In the genomic region with DNA sequence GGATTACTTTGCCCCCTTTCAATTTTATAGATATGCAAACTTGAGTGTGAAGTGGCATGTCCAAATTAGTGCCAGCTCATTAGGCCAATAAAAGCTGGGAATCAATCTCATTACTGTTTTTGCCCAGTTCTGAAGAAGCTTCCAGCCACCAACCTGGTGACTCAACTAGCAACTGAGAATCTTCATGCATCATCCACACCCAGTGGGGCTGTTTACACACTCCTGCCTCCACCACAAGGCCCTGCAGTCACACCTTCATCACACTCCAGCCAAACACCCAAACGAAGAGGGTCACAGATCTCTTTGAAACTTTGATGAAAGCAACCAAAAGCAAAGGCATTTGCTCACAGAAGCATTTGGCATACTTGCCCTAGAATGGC, we compare ENCODE assay signal across 9 cellular contexts. TPM values are rescaled to one million over a fixed set of nuclear protein-coding genes. Genes with fewer than 3 reads are reported as not detected.
DNase-seq lines count a peak whose midpoint lies in the region; ATAC-seq and TF ChIP-seq lines count a peak whose summit lies in the region.
"Had no signal": no experiment of that assay in that cellular context is flagged by ENCODE, and none has a peak within 500 bp of the region (broad histone marks: within the 10 kb centered on the region; RNA-seq: fewer than 3 reads in every experiment).

No MANE protein-coding gene starts in this region.

- peaks cover 9 to 76% (median 21%) of the 10 kb centered on the region in 3 donors for H3K4me1 ChIP-seq in gastroesophageal sphincter

- H3K4me3 ChIP-seq in gastroesophageal sphincter: no peak overlapping the region

- no peaks in the 10 kb centered on the region for H3K36me3 ChIP-seq in gastroesophageal sphincter

- H3K27ac ChIP-seq in RWPE1 (no peak overlapping the region; the same call in 1 of the 2 replicates), gastroesophageal sphincter (peak overlapping the region; percentile 70 to 85 (median 82))

- peak; percentile 27 for ATAC-seq in gastroesophageal sphincter
- no peak for ATAC-seq in HG03196 (IDR thresholded peaks at IDR 0.05; ENCODE audit: unreplicated experiment)
- ATAC-seq in HG02798 (IDR thresholded peaks at IDR 0.05; ENCODE audit: poor library complexity, unreplicated experiment): no peak

- no peaks in the 10 kb centered on the region for H3K9me3 ChIP-seq in gastroesophageal sphincter

- H3K27me3 ChIP-seq in gastroesophageal sphincter: no peaks in the 10 kb centered on the region

- POLR2A ChIA-PET in RWPE1 (lab: Yijun Ruan, JAX; ENCODE audit: low non-redundant PET): no interaction called here

- no peak for TF ChIP-seq POLR2A in gastroesophageal sphincter (IDR thresholded peaks at IDR 0.05)

- no peak for TF ChIP-seq EP300 in gastroesophageal sphincter (IDR thresholded peaks at IDR 0.05)

- DNase-seq in activated CD4-positive, alpha-beta T cell treated with anti-CD3 and anti-CD28 coated beads, Interleukin-2, amount 50 U/mL, for 48 hours: peak; percentile 19 to 41
- no peak for DNase-seq in activated CD4-positive, alpha-beta T cell treated with anti-CD3 and anti-CD28 coated beads for 4 hours
- DNase-seq in RWPE1 (ENCODE audit: low spot score): peak; percentile 13
- peak; percentile 38 for DNase-seq in stimulated activated CD8-positive, alpha-beta memory T cell treated with anti-CD3 and anti-CD28 coated beads, Interleukin-4, amount 100 ng/mL, for 48 hours
- no peak for DNase-seq in NOMO-1 (lab: John Stamatoyannopoulos, UW; ENCODE audit: unreplicated experiment in 2 of 2)
- DNase-seq: NCI-H2081 treated with DMSO at 0.1 percent for 48 hours had no signal

- TF ChIP-seq CTCF in RWPE1 (conservative IDR thresholded peaks at IDR 0.05; ENCODE audit: low read depth) (no peak), gastroesophageal sphincter (IDR thresholded peaks at IDR 0.05) (no peak)

- CTCF ChIA-PET in RWPE1 (lab: Yijun Ruan, JAX): interaction anchor here (0.6 kb wide), 1 partner anchor 298 kb away, joined by 3 read pairs; no protein-coding TSS in a partner anchor

- 60% methylated on average over 1 of the region's 1 CpG; no CpG with 5 or more reads in 1 of the 2 donors for WGBS in gastroesophageal sphincter (ENCODE audit: low coverage in 1 of 2), 2 donors

RNA-seq across cellular contexts. Expression of gene S1PR3, which starts 41.3 kb away (rescaled TPM):
- total RNA-seq in gastroesophageal sphincter: 100 to 1,000 TPM in 3 of 4 donors, 10 to 100 TPM in 1; 77.9 to 351 (median 167) TPM

Comparison
In these comparisons a context has a peak if more than half of its experiments do, and no peak if none do; other contexts are left out.
1. DNase-seq: peak in activated CD4-positive, alpha-beta T cell treated with anti-CD3 and anti-CD28 coated beads, Interleukin-2, amount 50 U/mL, for 48 hours (2 of 2), RWPE1 (single experiment) and stimulated activated CD8-positive, alpha-beta memory T cell treated with anti-CD3 and anti-CD28 coated beads, Interleukin-4, amount 100 ng/mL, for 48 hours (single experiment); none in activated CD4-positive, alpha-beta T cell treated with anti-CD3 and anti-CD28 coated beads for 4 hours (0 of 2) and NOMO-1 (0 of 2).